In the genomic region with DNA sequence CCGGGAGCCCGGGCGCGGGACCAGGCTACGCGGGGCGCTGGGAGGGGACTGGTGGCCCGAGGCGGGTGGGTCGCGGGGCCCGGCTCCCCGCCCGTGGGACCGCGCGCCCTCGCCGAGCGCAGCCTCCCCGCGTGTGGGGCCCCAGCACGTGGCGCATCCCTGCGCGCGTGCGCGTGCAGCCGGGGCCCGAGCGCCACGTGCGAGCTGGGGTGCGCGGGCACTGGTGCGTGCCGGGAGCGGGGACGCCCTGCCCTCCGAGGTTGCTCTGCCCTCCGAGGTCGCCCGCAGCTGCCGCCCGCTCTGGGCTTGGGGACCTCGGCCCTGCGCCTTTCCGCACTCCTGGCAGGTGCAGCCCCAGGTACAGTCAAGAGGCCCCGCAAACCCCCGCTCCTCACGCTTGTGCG, we compare ENCODE assay signal across 8 cellular contexts. TPM values are rescaled to one million over a fixed set of nuclear protein-coding genes. Genes with fewer than 3 reads are reported as not detected.
DNase-seq lines count a peak whose midpoint lies in the region; ATAC-seq, FAIRE-seq and TF ChIP-seq lines count a peak whose summit lies in the region.

No MANE protein-coding gene starts in this region.

- H3K27me3 ChIP-seq in A673 (replicated peaks; ENCODE audit: insufficient read depth, low read depth, low read length, poor library complexity) = no peaks in the 10 kb centered on the region
- no peaks in the 10 kb centered on the region for H3K27me3 ChIP-seq in pancreas

- peaks cover 17% of the 10 kb centered on the region for H3K4me1 ChIP-seq in A673 (ENCODE audit: insufficient read depth, low read length, poor library complexity, severe bottlenecking)
- peaks cover 5 to 28% (median 15%) of the 10 kb centered on the region in 3 donors for H3K4me1 ChIP-seq in pancreas

- POLR2A ChIA-PET in A673 (lab: Charles Lee; ENCODE audit: low non-redundant PET) = interaction anchor here (0.6 kb wide), 1 partner anchor 593 kb away, joined by 4 read pairs; no protein-coding TSS in a partner anchor

- DNase-seq in A673 (ENCODE audit: low spot score) = peak; percentile 84
- DNase-seq in NCI-H345 (lab: John Stamatoyannopoulos, UW) = peak; percentile 74
- DNase-seq in activated CD8-positive, alpha-beta memory T cell treated with anti-CD3 and anti-CD28 coated beads, Interleukin-2, amount 50 U/mL, for 4 hours = peak; percentile 72
- DNase-seq in germinal center (ENCODE audit: low spot score) = peak; percentile 74
- peak in 3 of 6 donors; percentile 44 to 62 (median 59) for DNase-seq in pancreas
- DNase-seq in occipital lobe (lab: John Stamatoyannopoulos, UW) = no peak

- no TSS peak for BruUV-seq in A673 (replicated peaks; lab: Mats Ljungman, UMichigan)

- FAIRE-seq in pancreas (lab: Jason Lieb, UNC) = no peak

- H3K36me3 ChIP-seq in A673 (ENCODE audit: insufficient read depth, low read length, poor library complexity, severe bottlenecking) = peaks cover 4% of the 10 kb centered on the region
- H3K36me3 ChIP-seq in pancreas = no peaks in the 10 kb centered on the region

- WGBS in pancreas, 2 donors = 2% methylated on average over 43 to 53 of the region's 53 CpGs

- H3K9me3 ChIP-seq in A673 (ENCODE audit: low read depth, low read length, poor library complexity, severe bottlenecking) = no peaks in the 10 kb centered on the region
- H3K9me3 ChIP-seq in pancreas = no peaks in the 10 kb centered on the region

- CTCF ChIA-PET in A673 (lab: Charles Lee) = interaction anchor here (1.5 to 2.2 kb wide), 2 partner anchors 94 to 241 kb away, joined by 5 to 19 read pairs; no protein-coding TSS in a partner anchor

- peak; percentile 16 for ATAC-seq in GM18517 (IDR thresholded peaks at IDR 0.05; ENCODE audit: unreplicated experiment)
- ATAC-seq in HG02981 (IDR thresholded peaks at IDR 0.05; ENCODE audit: unreplicated experiment) = peak; percentile 23
- ATAC-seq in pancreas = peak; percentile 46 to 69 (median 58)

- H3K4me3 ChIP-seq in A673 (ENCODE audit: low read depth, low read length, poor library complexity, severe bottlenecking) (peak overlapping the region; percentile 89), pancreas (peak overlapping the region; percentile 28 to 86 (median 68))

- intact Hi-C loops in A673 (cut with micrococcal nuclease; ENCODE audit: unreplicated experiment) (loop anchor here (1.0 to 10.0 kb wide), 4 partner anchors 61 to 497 kb away; no protein-coding TSS in a partner anchor), pancreas (cut with DNase I) (loop anchor here in 2 of 3 donors (5.0 kb wide), 1 partner anchor 96 kb away; no protein-coding TSS in a partner anchor)

- H3K27ac ChIP-seq in A673 (ENCODE audit: low read depth, low read length, poor library complexity, severe bottlenecking) (no peak overlapping the region), pancreas (peak overlapping the region; percentile 8 to 51 (median 30))

- TF ChIP-seq CTCF in A673 (conservative IDR thresholded peaks at IDR 0.05; ENCODE audit: low read depth, low read length) (no peak), pancreas (IDR thresholded peaks at IDR 0.05) (no peak)

RNA-seq across cellular contexts. Expression of gene CCDC88C, which starts 0.4 kb away (rescaled TPM):
- total RNA-seq in A673 (2021) = 36.8 and 49.1 TPM in 2 replicates
- 10 to 100 TPM; 11.5 to 20.2 (median 14.6) TPM for total RNA-seq in pancreas
- polyA plus RNA-seq in pancreas = 10 to 100 TPM; 10.3 to 19.9 TPM
- 14.3 TPM for total RNA-seq in occipital lobe
